In genomic region chr19:17888260-17888659, GRCh38 we compare ENCODE assay signal across 17 cellular contexts. TPM values are rescaled to one million over a fixed set of nuclear protein-coding genes. Genes with fewer than 3 reads are reported as not detected.
A peak's percentile ranks its signal among the peaks of the same experiment; 100 is the strongest.
DNase-seq lines count a peak whose midpoint lies in the region; ATAC-seq lines count a peak whose summit lies in the region.
"Had no signal": no experiment of that assay in that cellular context is flagged by ENCODE, and none has a peak within 500 bp of the region (broad histone marks: within the 10 kb centered on the region; RNA-seq: fewer than 3 reads in every experiment).

No MANE protein-coding gene starts in this region.

- no peaks in the 10 kb centered on the region for H3K36me3 Mint-ChIP-seq in activated CD8-positive, alpha-beta T cell treated with anti-CD3 and anti-CD28 coated beads, Interleukin-2, amount 10 ng/mL, durations not matched to agents 7 days and 5 days (ENCODE audit: low read depth)

- POLR2A ChIA-PET in activated CD8-positive, alpha-beta T cell treated with anti-CD3 and anti-CD28 coated beads, Interleukin-2, amount 10 ng/mL, durations not matched to agents 7 days and 5 days (lab: Charles Lee) = no interaction called here

- peak; percentile 12 for DNase-seq in D341Med (ENCODE audit: low spot score)
- DNase-seq in H7 = peak; percentile 8
- peak; percentile 21 for DNase-seq in NCI-H69 (lab: John Stamatoyannopoulos, UW)
- DNase-seq in activated CD8-positive, alpha-beta T cell treated with anti-CD3 and anti-CD28 coated beads, Interleukin-2, amount 10 ng/mL, durations not matched to agents 7 days and 5 days = no peak
- DNase-seq in Right ventricle myocardium inferior (ENCODE audit: missing footprints) = no peak
- DNase-seq: C1 segment of cervical spinal cord; Calu3; CD4-positive, alpha-beta memory T cell; COR-L47; DMS153; DND-41; GM23248; H9 had no signal

- no peaks in the 10 kb centered on the region for H3K36me3 ChIP-seq in H7 (replicated peaks; ENCODE audit: control insufficient read depth, insufficient read depth, low read length)

- H3K4me3 Mint-ChIP-seq in activated CD8-positive, alpha-beta T cell treated with anti-CD3 and anti-CD28 coated beads, Interleukin-2, amount 10 ng/mL, durations not matched to agents 7 days and 5 days = no peak overlapping the region
- H3K4me3 Mint-ChIP-seq: CD4-positive, alpha-beta memory T cell; H9 had no signal

- no peaks in the 10 kb centered on the region for H3K27me3 Mint-ChIP-seq in activated CD8-positive, alpha-beta T cell treated with anti-CD3 and anti-CD28 coated beads, Interleukin-2, amount 10 ng/mL, durations not matched to agents 7 days and 5 days (ENCODE audit: low read depth)
- H3K27me3 Mint-ChIP-seq: CD4-positive, alpha-beta memory T cell had no signal

- no peaks in the 10 kb centered on the region for H3K4me1 Mint-ChIP-seq in activated CD8-positive, alpha-beta T cell treated with anti-CD3 and anti-CD28 coated beads, Interleukin-2, amount 10 ng/mL, durations not matched to agents 7 days and 5 days (ENCODE audit: low read depth)
- H3K4me1 Mint-ChIP-seq: CD4-positive, alpha-beta memory T cell had no signal

- intact Hi-C loops in Right ventricle myocardium inferior (cut with DNase I) = no loop called here

- no peak for ATAC-seq in activated CD8-positive, alpha-beta T cell treated with anti-CD3 and anti-CD28 coated beads, Interleukin-2, amount 10 ng/mL, durations not matched to agents 7 days and 5 days
- ATAC-seq in Right ventricle myocardium inferior (no peak), HG03432 (IDR thresholded peaks at IDR 0.05; ENCODE audit: unreplicated experiment) (no peak)
- ATAC-seq: HCT116 had no signal

- H3K4me3 ChIP-seq in H7 (ENCODE audit: insufficient read depth, low read depth, low read length) = no peak overlapping the region
- H3K4me3 ChIP-seq: GM23248 had no signal

- CTCF ChIA-PET in activated CD8-positive, alpha-beta T cell treated with anti-CD3 and anti-CD28 coated beads, Interleukin-2, amount 10 ng/mL, durations not matched to agents 7 days and 5 days (lab: Charles Lee) = no interaction called here

- H3K27ac Mint-ChIP-seq in activated CD8-positive, alpha-beta T cell treated with anti-CD3 and anti-CD28 coated beads, Interleukin-2, amount 10 ng/mL, durations not matched to agents 7 days and 5 days = no peak overlapping the region
- H3K27ac Mint-ChIP-seq: CD4-positive, alpha-beta memory T cell; H9 had no signal

- H3K27me3 ChIP-seq in H7 (ENCODE audit: control insufficient read depth, insufficient read depth, low read length) = no peaks in the 10 kb centered on the region; the same call in 1 of the 2 replicates

- H3K9me3 Mint-ChIP-seq in activated CD8-positive, alpha-beta T cell treated with anti-CD3 and anti-CD28 coated beads, Interleukin-2, amount 10 ng/mL, durations not matched to agents 7 days and 5 days (ENCODE audit: insufficient read depth) = no peaks in the 10 kb centered on the region
- H3K9me3 Mint-ChIP-seq: CD4-positive, alpha-beta memory T cell; H9 had no signal

RNA-seq across cellular contexts. Expression of gene SLC5A5, which starts 16.5 kb away (rescaled TPM):
- 1.5 and 1.6 TPM in 2 replicates for total RNA-seq in H7 (2014; rRNA removed; shearing (Covaris generic))
- total RNA-seq in activated CD8-positive, alpha-beta T cell treated with anti-CD3 and anti-CD28 coated beads, Interleukin-2, amount 10 ng/mL, durations not matched to agents 7 days and 5 days = 1 to 10 TPM; 1.5 to 1.8 TPM
- total RNA-seq in Right ventricle myocardium inferior = not detected
- total RNA-seq: A172, A673, Calu3, GM23248 had no signal

RNA-seq across cellular contexts. Expression of gene RPL18A, which starts 28.6 kb away (rescaled TPM):
- total RNA-seq in H7 (2014; rRNA removed; shearing (Covaris generic)) = 2,178 and 2,213 TPM in 2 replicates
- 1,000 to 10,000 TPM; 2,078 to 2,184 TPM for total RNA-seq in activated CD8-positive, alpha-beta T cell treated with anti-CD3 and anti-CD28 coated beads, Interleukin-2, amount 10 ng/mL, durations not matched to agents 7 days and 5 days
- total RNA-seq in Right ventricle myocardium inferior = 860 TPM

RNA-seq across cellular contexts. Expression of gene JAK3, which starts 40.5 kb away (rescaled TPM):
- 2.5 and 2.7 TPM in 2 replicates for total RNA-seq in H7 (2014; rRNA removed; shearing (Covaris generic))
- 100 to 1,000 TPM; 125 to 127 TPM for total RNA-seq in activated CD8-positive, alpha-beta T cell treated with anti-CD3 and anti-CD28 coated beads, Interleukin-2, amount 10 ng/mL, durations not matched to agents 7 days and 5 days
- total RNA-seq in Right ventricle myocardium inferior = 1.9 TPM
- total RNA-seq: Calu3 had no signal

RNA-seq across cellular contexts. Expression of gene CCDC124, which starts 44.6 kb away (rescaled TPM):
- 39.7 and 55.4 TPM in 2 replicates for total RNA-seq in H7 (2014; rRNA removed; shearing (Covaris generic))
- 10 to 100 TPM; 85.8 to 88.0 TPM for total RNA-seq in activated CD8-positive, alpha-beta T cell treated with anti-CD3 and anti-CD28 coated beads, Interleukin-2, amount 10 ng/mL, durations not matched to agents 7 days and 5 days
- 85.9 TPM for total RNA-seq in Right ventricle myocardium inferior

Comparison
In these comparisons a context has a peak if more than half of its experiments do, and no peak if none do; other contexts are left out.
1. DNase-seq: peak in D341Med (single experiment), H7 (single experiment) and NCI-H69 (single experiment); none in activated CD8-positive, alpha-beta T cell treated with anti-CD3 and anti-CD28 coated beads, Interleukin-2, amount 10 ng/mL, durations not matched to agents 7 days and 5 days (single experiment) and Right ventricle myocardium inferior (single experiment).
2. RNA of gene JAK3, which starts 40.5 kb away (total RNA-seq): 125 to 127 TPM in activated CD8-positive, alpha-beta T cell treated with anti-CD3 and anti-CD28 coated beads, Interleukin-2, amount 10 ng/mL, durations not matched to agents 7 days and 5 days; 2.5 to 2.7 TPM in H7 and 1.9 TPM in Right ventricle myocardium inferior (single experiment); every median in the first group is over 10 times any median in the second.